1 cellular context compared by ENCODE assay signal in genomic region chr6:32096394-32097258, GRCh38.
TF ChIP-seq lines count a peak whose summit lies in the region.

No MANE protein-coding gene starts in this region.

TF ChIP-seq in IMR-90, 13 proteins besides CTCF, POLR2A, EP300 and RAD21:
- no peak for TF ChIP-seq MAZ (IDR thresholded peaks at IDR 0.05; ENCODE audit: borderline replicate concordance, low read depth, low read length)
- TF ChIP-seq USF2 (IDR thresholded peaks at IDR 0.05; ENCODE audit: low read depth, low read length) = no peak
- no peak for TF ChIP-seq RFX5 (IDR thresholded peaks at IDR 0.05; ENCODE audit: low read depth, low read length)
- no peak for TF ChIP-seq FOS (IDR thresholded peaks at IDR 0.05; ENCODE audit: low read depth, low read length)
- TF ChIP-seq CEBPB (IDR thresholded peaks at IDR 0.05; ENCODE audit: low read depth, low read length) = no peak
- TF ChIP-seq BHLHE40 (IDR thresholded peaks at IDR 0.05; ENCODE audit: low read depth, low read length) = no peak
- no peak for TF ChIP-seq CHD1 (IDR thresholded peaks at IDR 0.05; ENCODE audit: low read depth, low read length)
- TF ChIP-seq NFE2L2 (IDR thresholded peaks at IDR 0.05; ENCODE audit: low read depth, low read length) = no peak
- no peak for TF ChIP-seq MXI1 (IDR thresholded peaks at IDR 0.05; ENCODE audit: borderline replicate concordance, low read depth, low read length)
- no peak for TF ChIP-seq MAFK (IDR thresholded peaks at IDR 0.05; ENCODE audit: low read depth, low read length)
- TF ChIP-seq SMC3 (IDR thresholded peaks at IDR 0.05; ENCODE audit: low read depth, low read length) = no peak
- TF ChIP-seq ELK1 (IDR thresholded peaks at IDR 0.05; ENCODE audit: borderline replicate concordance, low read depth, low read length) = no peak
- no peak for TF ChIP-seq RCOR1 (IDR thresholded peaks at IDR 0.05; ENCODE audit: insufficient replicate concordance, low read length)
